10 cellular contexts compared by ENCODE assay signal in the genomic region with DNA sequence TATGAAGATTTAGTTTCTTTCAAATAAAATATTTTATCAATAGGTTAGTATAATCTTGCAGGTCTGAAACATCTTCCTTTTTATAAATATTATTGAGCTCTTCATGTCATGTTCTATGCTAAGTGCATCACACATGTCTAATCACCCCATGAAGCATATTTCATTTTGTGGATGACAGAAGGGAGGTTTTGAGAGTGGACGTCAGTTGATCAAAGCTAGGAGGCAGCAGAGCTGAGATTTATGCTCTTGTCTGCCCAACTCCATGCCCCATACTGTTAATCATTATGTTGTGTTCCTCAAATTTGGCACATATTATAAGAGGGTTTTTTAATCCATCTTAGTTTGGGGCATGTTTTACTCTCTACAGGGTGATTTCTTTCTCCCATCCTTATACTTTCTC. TPM values are rescaled to one million over a fixed set of nuclear protein-coding genes. Genes with fewer than 3 reads are reported as not detected.
DNase-seq lines count a peak whose midpoint lies in the region; ATAC-seq, FAIRE-seq and TF ChIP-seq lines count a peak whose summit lies in the region.
"Had no signal": no experiment of that assay in that cellular context is flagged by ENCODE, and none has a peak within 500 bp of the region (broad histone marks: within the 10 kb centered on the region; RNA-seq: fewer than 3 reads in every experiment).

No MANE protein-coding gene starts in this region.

- peaks cover 11% of the 10 kb centered on the region for H3K4me1 ChIP-seq in smooth muscle cell (ENCODE audit: low read depth)

- DNase-seq in GM18507 (ENCODE audit: extremely low spot score, insufficient read length, low read depth), result no peak
- DNase-seq in choroid plexus epithelial cell (ENCODE audit: low read depth), result peak; percentile 53
- no peak for DNase-seq in smooth muscle cell (lab: John Stamatoyannopoulos, UW; ENCODE audit: unreplicated experiment)
- DNase-seq in iPS-NIHi7 (ENCODE audit: extremely low spot score), result no peak
- DNase-seq in activated naive CD4-positive, alpha-beta T cell treated with Interleukin-2 at 50 U/mL for 16 hours, result no peak
- no peak for DNase-seq in KG1 (lab: John Stamatoyannopoulos, UW)
- DNase-seq: activated CD4-positive, alpha-beta T cell treated with anti-CD3 and anti-CD28 coated beads, Interleukin-2, amount 10 ng/mL, durations not matched to agents 24 days and 14 days; NK-92 treated with Interleukin-12 subunit alpha and Interleukin-12 subunit beta, amount 100 ng/mL, for 24 hours had no signal

- 66% methylated on average over 1 of the region's 1 CpG for WGBS in smooth muscle cell (ENCODE audit: low lambda C conversion rate)

- ATAC-seq in HG03565 (IDR thresholded peaks at IDR 0.05; ENCODE audit: unreplicated experiment), result peak; percentile 24

- no peak overlapping the region for H3K4me2 ChIP-seq in smooth muscle cell
- H3K4me2 ChIP-seq: KMS-11 had no signal

- H3K27me3 ChIP-seq in smooth muscle cell (ENCODE audit: low read depth), result no peaks in the 10 kb centered on the region

- H3K36me3 ChIP-seq in smooth muscle cell (ENCODE audit: low read depth), result no peaks in the 10 kb centered on the region

- peak; percentile 52 for TF ChIP-seq CTCF in choroid plexus epithelial cell (conservative IDR thresholded peaks at IDR 0.05; ENCODE audit: low read depth, low read length)
- no peak for TF ChIP-seq CTCF in smooth muscle cell (IDR thresholded peaks at IDR 0.05; ENCODE audit: borderline replicate concordance, insufficient read depth, poor library complexity, severe bottlenecking)

- FAIRE-seq in GM18507 (lab: Jason Lieb, UNC), result peak; percentile 84

- H4K20me1 ChIP-seq in smooth muscle cell (ENCODE audit: low read depth), result peaks cover 26% of the 10 kb centered on the region

- H3K27ac ChIP-seq in smooth muscle cell (ENCODE audit: low read depth), result peak overlapping the region; percentile 4
- H3K27ac ChIP-seq: KMS-11 had no signal

- H3K9me3 ChIP-seq in smooth muscle cell (replicated peaks; ENCODE audit: low read depth), result no peaks in the 10 kb centered on the region

- no peaks in the 10 kb centered on the region for H3F3A ChIP-seq in smooth muscle cell (ENCODE audit: low read depth)

- H3K4me3 ChIP-seq in choroid plexus epithelial cell (ENCODE audit: low read depth, low read length) (no peak overlapping the region), smooth muscle cell (no peak overlapping the region)

- no peak overlapping the region for H3K9ac ChIP-seq in smooth muscle cell (ENCODE audit: low read depth)
- H3K9ac ChIP-seq: KMS-11 had no signal

- peaks cover 90% of the 10 kb centered on the region for H3K79me2 ChIP-seq in smooth muscle cell (ENCODE audit: low read depth)

- H2AFZ ChIP-seq in smooth muscle cell (ENCODE audit: low read depth), result no peak overlapping the region

RNA-seq across cellular contexts. Expression of gene DSE, which starts 22.7 kb away (rescaled TPM):
- total RNA-seq in smooth muscle cell, result 76.2 and 93.1 TPM in 2 replicates
- polyA plus RNA-seq in smooth muscle cell, result 35.0 and 38.6 TPM in 2 replicates
